Comparison of ENCODE assay signal across 13 cellular contexts in the genomic region with DNA sequence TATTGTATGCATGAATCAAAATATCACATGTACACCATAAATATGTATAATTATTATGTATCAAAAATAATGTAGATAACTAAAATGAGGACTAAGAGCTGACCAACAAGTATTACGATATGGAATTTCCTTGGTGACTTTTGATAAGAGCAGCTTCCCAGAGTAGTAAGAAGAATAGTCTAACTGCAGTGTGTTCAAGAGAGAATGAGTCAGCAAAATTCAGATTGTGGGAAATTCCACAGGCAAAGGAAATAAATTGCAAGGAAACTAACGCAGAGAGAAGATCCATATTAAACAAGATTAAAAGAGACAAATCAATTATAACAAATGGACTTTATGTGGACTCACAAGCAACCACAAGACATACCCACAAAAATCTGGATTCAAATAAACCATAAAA. TPM values are rescaled to one million over a fixed set of nuclear protein-coding genes. Genes with fewer than 3 reads are reported as not detected.
A peak's percentile ranks its signal among the peaks of the same experiment; 100 is the strongest.
DNase-seq lines count a peak whose midpoint lies in the region; ATAC-seq, FAIRE-seq and TF ChIP-seq lines count a peak whose summit lies in the region.
"Had no signal": no experiment of that assay in that cellular context is flagged by ENCODE, and none has a peak within 500 bp of the region (broad histone marks: within the 10 kb centered on the region; RNA-seq: fewer than 3 reads in every experiment).

No MANE protein-coding gene starts in this region.

- peaks cover 2% of the 10 kb centered on the region for H3K4me1 Mint-ChIP-seq in endothelial cell (ENCODE audit: unreplicated experiment)
- H3K4me1 Mint-ChIP-seq: natural killer cell; stimulated activated effector memory CD8-positive, alpha-beta T cell treated with anti-CD3 and anti-CD28 coated beads, Interleukin-12 subunit alpha, Interleukin-12 subunit beta, amount 100 ng/mL, for 72 hours had no signal

- TF ChIP-seq CTCF in A549 (IDR thresholded peaks at IDR 0.05) (no peak), endothelial cell (IDR thresholded peaks at IDR 0.05; ENCODE audit: unreplicated experiment) (no peak)

- 0% methylated on average over 2 of the region's 2 CpGs for WGBS in A549 (ENCODE audit: missing lambda C conversion rate)

- ATAC-seq in A549: peak in 1 of 2 experiments; percentile 71; a peak in 3 of 6 replicates
- ATAC-seq in GM19463 (IDR thresholded peaks at IDR 0.05; ENCODE audit: unreplicated experiment): no peak
- ATAC-seq in left colon: no peak
- ATAC-seq: HCT116; natural killer cell; stimulated activated effector memory CD8-positive, alpha-beta T cell treated with anti-CD3 and anti-CD28 coated beads, Interleukin-12 subunit alpha, Interleukin-12 subunit beta, amount 100 ng/mL, for 72 hours had no signal

- no peaks in the 10 kb centered on the region for H3K9me3 Mint-ChIP-seq in endothelial cell (ENCODE audit: unreplicated experiment)
- H3K9me3 Mint-ChIP-seq: stimulated activated effector memory CD8-positive, alpha-beta T cell treated with anti-CD3 and anti-CD28 coated beads, Interleukin-12 subunit alpha, Interleukin-12 subunit beta, amount 100 ng/mL, for 72 hours had no signal

- no peak overlapping the region for H3K4me3 Mint-ChIP-seq in endothelial cell (ENCODE audit: unreplicated experiment)
- H3K4me3 Mint-ChIP-seq: natural killer cell; stimulated activated effector memory CD8-positive, alpha-beta T cell treated with anti-CD3 and anti-CD28 coated beads, Interleukin-12 subunit alpha, Interleukin-12 subunit beta, amount 100 ng/mL, for 72 hours had no signal

- H3K27me3 Mint-ChIP-seq in endothelial cell (ENCODE audit: unreplicated experiment): no peaks in the 10 kb centered on the region

- DNase-seq in A549 (ENCODE audit: low read depth in 1 of 2, low spot score in 1 of 2): peak in 1 of 2 experiments; percentile 56
- DNase-seq in HT1080 (ENCODE audit: low read depth): peak; percentile 44
- DNase-seq in dedifferentiated amniotic fluid mesenchymal stem cell (ENCODE audit: extremely low spot score): peak; percentile 49
- DNase-seq in medulla oblongata (ENCODE audit: extremely low spot score): peak; percentile 71
- DNase-seq in D341Med (ENCODE audit: low spot score): no peak
- no peak for DNase-seq in endothelial cell (ENCODE audit: low spot score)
- DNase-seq in left colon: no peak
- DNase-seq: activated gamma-delta T cell treated with Interleukin-2 at 50 U/mL for 16 hours, natural killer cell, NCI-H526 treated with DMSO at 0.1 percent for 48 hours had no signal

- no peak for TF ChIP-seq POLR2A in A549 (IDR thresholded peaks at IDR 0.05; ENCODE audit: low read length)

- TF ChIP-seq RAD21 in A549 (conservative IDR thresholded peaks at IDR 0.05 in 1 of 2, IDR thresholded peaks at IDR 0.05 in 1 of 2): no peak

- no peak overlapping the region for H3K27ac Mint-ChIP-seq in endothelial cell (ENCODE audit: unreplicated experiment)
- H3K27ac Mint-ChIP-seq: natural killer cell; stimulated activated effector memory CD8-positive, alpha-beta T cell treated with anti-CD3 and anti-CD28 coated beads, Interleukin-12 subunit alpha, Interleukin-12 subunit beta, amount 100 ng/mL, for 72 hours had no signal

- H3K4me3 ChIP-seq in A549: no peak overlapping the region

- POLR2A ChIA-PET in A549 (lab: Yijun Ruan, JAX): interaction anchor here (1.2 kb wide), 1 partner anchor 26 kb away, joined by 6 read pairs; the partner anchor contains the start of gene FRK

- TF ChIP-seq EP300 in A549 (IDR thresholded peaks at IDR 0.05): no peak

- no peaks in the 10 kb centered on the region for H3K36me3 Mint-ChIP-seq in endothelial cell (ENCODE audit: low read depth, unreplicated experiment)
- H3K36me3 Mint-ChIP-seq: natural killer cell; stimulated activated effector memory CD8-positive, alpha-beta T cell treated with anti-CD3 and anti-CD28 coated beads, Interleukin-12 subunit alpha, Interleukin-12 subunit beta, amount 100 ng/mL, for 72 hours had no signal

- CTCF ChIA-PET in A549 (lab: Yijun Ruan, JAX): no interaction called here

- peak overlapping the region; percentile 82 to 87 for H3K27ac ChIP-seq in A549

- intact Hi-C loops in left colon (cut with DNase I, micrococcal nuclease): no loop called here

- no peak for FAIRE-seq in A549 (lab: Jason Lieb, UNC)

- H3K9me3 ChIP-seq in A549: no peaks in the 10 kb centered on the region

- H3K4me2 ChIP-seq in A549: peak overlapping the region; percentile 83

- peaks cover 88% of the 10 kb centered on the region for H3K4me1 ChIP-seq in A549

TF ChIP-seq in A549, 52 proteins besides CTCF, POLR2A, EP300 and RAD21:
- peak; percentile 97 for TF ChIP-seq NFE2L2 (conservative IDR thresholded peaks at IDR 0.05; ENCODE audit: low read length)
- TF ChIP-seq EHF (CRISPR knock-in tag; IDR thresholded peaks at IDR 0.05): no peak
- no peak for TF ChIP-seq FOSL2 (IDR thresholded peaks at IDR 0.05)
- peak; percentile 29 for TF ChIP-seq FOSL2 (CRISPR knock-in tag; IDR thresholded peaks at IDR 0.05)
- TF ChIP-seq MAFK (IDR thresholded peaks at IDR 0.05; ENCODE audit: partially characterized antibody): peak; percentile 99

RNA-seq across cellular contexts. Expression of gene FRK, which starts 26.4 kb away (rescaled TPM):
- polyA plus RNA-seq in A549 (2011; rRNA removed) (6.7 and 8.9 TPM in 2 replicates), A549 (2017; fragmentation: RNase III; extraction: RNeasy Plus Mini Kit Qiagen cat#74134 plus additional on column Dnase treatment) (1.7 to 2.2 TPM (median 2.1 TPM) in 3 replicates)
- polyA plus RNA-seq in A549 (2012; cell fraction: cytosol; rRNA removed): 0.67 and 0.93 TPM in 2 replicates
- polyA plus RNA-seq in A549 (2012; cell fraction: nucleus; rRNA removed): 0.82 and 1.2 TPM in 2 replicates
- 15.4 and 18.7 TPM in 2 replicates for polyA minus RNA-seq in A549 (2011; rRNA and poly(A)+ RNA removed)
- under 0.01 and 0.02 TPM in 2 replicates for total RNA-seq in HT1080 (2014; rRNA removed; shearing (Covaris generic))
- 0.01 and 0.02 TPM in 2 replicates for polyA plus RNA-seq in HT1080 (2015; cell fraction: cytosol; rRNA removed)
- polyA plus RNA-seq in HT1080 (2015; cell fraction: nucleus; rRNA removed): 0.01 and 0.02 TPM in 2 replicates
- total RNA-seq in endothelial cell (ENCODE audit: unreplicated experiment) (0.08 TPM), left colon (10 to 100 TPM; 22.6 to 27.6 TPM)
- total RNA-seq: natural killer cell had no signal

Comparison
In these comparisons a context has a peak if more than half of its experiments do, and no peak if none do; other contexts are left out.
1. DNase-seq: peak in HT1080 (single experiment), dedifferentiated amniotic fluid mesenchymal stem cell (single experiment) and medulla oblongata (single experiment); none in D341Med (single experiment), endothelial cell (single experiment) and left colon (0 of 2).
2. RNA of gene FRK, which starts 26.4 kb away (total RNA-seq): 22.6 to 27.6 TPM in left colon; 0.08 TPM in endothelial cell (single experiment) and under 0.01 to 0.02 TPM in HT1080; every median in the first group is over 10 times any median in the second.